1 cellular context compared by ENCODE assay signal in genomic region chr3:112818289-112818688, GRCh38.
TF ChIP-seq lines count a peak whose summit lies in the region.

No MANE protein-coding gene starts in this region.

TF ChIP-seq in GM12878, 131 proteins besides CTCF, POLR2A, EP300 and RAD21 (continued from another document):
- TF ChIP-seq, protein P1, sequence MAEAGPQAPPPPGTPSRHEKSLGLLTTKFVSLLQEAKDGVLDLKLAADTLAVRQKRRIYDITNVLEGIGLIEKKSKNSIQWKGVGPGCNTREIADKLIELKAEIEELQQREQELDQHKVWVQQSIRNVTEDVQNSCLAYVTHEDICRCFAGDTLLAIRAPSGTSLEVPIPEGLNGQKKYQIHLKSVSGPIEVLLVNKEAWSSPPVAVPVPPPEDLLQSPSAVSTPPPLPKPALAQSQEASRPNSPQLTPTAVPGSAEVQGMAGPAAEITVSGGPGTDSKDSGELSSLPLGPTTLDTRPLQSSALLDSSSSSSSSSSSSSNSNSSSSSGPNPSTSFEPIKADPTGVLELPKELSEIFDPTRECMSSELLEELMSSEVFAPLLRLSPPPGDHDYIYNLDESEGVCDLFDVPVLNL (IDR thresholded peaks at IDR 0.05; ENCODE audit: low read depth, low read length), result no peak
- TF ChIP-seq KAT2A (conservative IDR thresholded peaks at IDR 0.05; ENCODE audit: control insufficient read depth, low read depth, low read length) (no peak), E4F1 (IDR thresholded peaks at IDR 0.05; ENCODE audit: borderline replicate concordance, partially characterized antibody) (no peak), EZH2 (IDR thresholded peaks at IDR 0.05; ENCODE audit: borderline replicate concordance, control insufficient read depth, low read depth, low read length) (no peak), TBL1XR1 (IDR thresholded peaks at IDR 0.05; ENCODE audit: low read depth, low read length) (no peak), SIN3A (IDR thresholded peaks at IDR 0.05; ENCODE audit: low read depth, low read length) (no peak), USF2 (IDR thresholded peaks at IDR 0.05; ENCODE audit: borderline replicate concordance, low read depth, low read length) (no peak), GABPA (IDR thresholded peaks at IDR 0.05; ENCODE audit: low read depth) (no peak), HDGF (IDR thresholded peaks at IDR 0.05) (no peak), MYC (IDR thresholded peaks at IDR 0.05; ENCODE audit: insufficient read depth, insufficient read length, insufficient replicate concordance, low read length, severe bottlenecking) (no peak), MTA2 (IDR thresholded peaks at IDR 0.05; ENCODE audit: low read depth) (no peak), ZNF207 (IDR thresholded peaks at IDR 0.05; ENCODE audit: borderline replicate concordance) (no peak), ELK1 (IDR thresholded peaks at IDR 0.05; ENCODE audit: low read depth, low read length) (no peak), NFIC (IDR thresholded peaks at IDR 0.05; ENCODE audit: low read depth, low read length) (no peak)
- TF ChIP-seq, protein P2, sequence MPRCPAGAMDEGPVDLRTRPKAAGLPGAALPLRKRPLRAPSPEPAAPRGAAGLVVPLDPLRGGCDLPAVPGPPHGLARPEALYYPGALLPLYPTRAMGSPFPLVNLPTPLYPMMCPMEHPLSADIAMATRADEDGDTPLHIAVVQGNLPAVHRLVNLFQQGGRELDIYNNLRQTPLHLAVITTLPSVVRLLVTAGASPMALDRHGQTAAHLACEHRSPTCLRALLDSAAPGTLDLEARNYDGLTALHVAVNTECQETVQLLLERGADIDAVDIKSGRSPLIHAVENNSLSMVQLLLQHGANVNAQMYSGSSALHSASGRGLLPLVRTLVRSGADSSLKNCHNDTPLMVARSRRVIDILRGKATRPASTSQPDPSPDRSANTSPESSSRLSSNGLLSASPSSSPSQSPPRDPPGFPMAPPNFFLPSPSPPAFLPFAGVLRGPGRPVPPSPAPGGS (IDR thresholded peaks at IDR 0.05; ENCODE audit: borderline replicate concordance, insufficient read depth, low read depth, low read length, poor library complexity, severe bottlenecking), result no peak
